Comparison of ENCODE assay signal across 2 cellular contexts in the genomic region with DNA sequence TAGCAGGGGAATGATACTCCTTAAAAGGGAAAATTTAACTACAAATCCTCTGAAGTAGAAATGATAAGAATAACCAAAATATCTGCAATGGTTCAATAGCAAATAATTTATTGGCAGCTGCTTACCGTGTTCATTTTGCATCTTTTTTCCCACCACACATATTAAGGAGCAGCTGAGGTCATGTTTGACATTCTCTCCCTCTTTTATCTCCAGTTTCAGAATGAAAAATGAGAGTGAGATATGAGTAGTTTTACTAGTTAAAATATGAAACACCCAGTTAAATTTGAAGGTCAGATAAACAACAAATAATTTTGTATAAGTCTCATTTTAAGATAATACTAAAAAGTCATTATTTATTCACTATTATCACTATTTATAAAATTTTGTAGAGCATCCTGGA.
TF ChIP-seq lines count a peak whose summit lies in the region.

No MANE protein-coding gene starts in this region.

TF ChIP-seq in SK-N-SH, 30 proteins besides CTCF, POLR2A, EP300 and RAD21 (continued from another document):
- TF ChIP-seq IRF3 (IDR thresholded peaks at IDR 0.05; ENCODE audit: low read depth, low read length) (no peak), FOXM1 (IDR thresholded peaks at IDR 0.05; ENCODE audit: low read depth) (no peak), GABPA (IDR thresholded peaks at IDR 0.05; ENCODE audit: low read depth) (no peak), JUND (IDR thresholded peaks at IDR 0.05) (no peak), NRF1 (IDR thresholded peaks at IDR 0.05; ENCODE audit: low read depth, low read length) (no peak), USF2 (IDR thresholded peaks at IDR 0.05; ENCODE audit: borderline replicate concordance, low read depth, low read length) (no peak)

TF ChIP-seq in SK-N-SH treated with all-trans-retinoic acid at 6 μM for 48 hours, 23 proteins besides CTCF, POLR2A, EP300 and RAD21 (continued from another document):
- TF ChIP-seq, protein P1, sequence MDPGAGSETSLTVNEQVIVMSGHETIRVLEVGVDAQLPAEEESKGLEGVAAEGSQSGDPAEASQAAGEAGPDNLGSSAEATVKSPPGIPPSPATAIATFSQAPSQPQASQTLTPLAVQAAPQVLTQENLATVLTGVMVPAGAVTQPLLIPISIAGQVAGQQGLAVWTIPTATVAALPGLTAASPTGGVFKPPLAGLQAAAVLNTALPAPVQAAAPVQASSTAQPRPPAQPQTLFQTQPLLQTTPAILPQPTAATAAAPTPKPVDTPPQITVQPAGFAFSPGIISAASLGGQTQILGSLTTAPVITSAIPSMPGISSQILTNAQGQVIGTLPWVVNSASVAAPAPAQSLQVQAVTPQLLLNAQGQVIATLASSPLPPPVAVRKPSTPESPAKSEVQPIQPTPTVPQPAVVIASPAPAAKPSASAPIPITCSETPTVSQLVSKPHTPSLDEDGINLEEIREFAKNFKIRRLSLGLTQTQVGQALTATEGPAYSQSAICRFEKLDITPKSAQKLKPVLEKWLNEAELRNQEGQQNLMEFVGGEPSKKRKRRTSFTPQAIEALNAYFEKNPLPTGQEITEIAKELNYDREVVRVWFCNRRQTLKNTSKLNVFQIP (CRISPR knock-in tag; IDR thresholded peaks at IDR 0.05; ENCODE audit: borderline replicate concordance, low read depth), result no peak
- TF ChIP-seq ZFP30 (CRISPR knock-in tag; IDR thresholded peaks at IDR 0.05), result no peak
- TF ChIP-seq, protein P2, sequence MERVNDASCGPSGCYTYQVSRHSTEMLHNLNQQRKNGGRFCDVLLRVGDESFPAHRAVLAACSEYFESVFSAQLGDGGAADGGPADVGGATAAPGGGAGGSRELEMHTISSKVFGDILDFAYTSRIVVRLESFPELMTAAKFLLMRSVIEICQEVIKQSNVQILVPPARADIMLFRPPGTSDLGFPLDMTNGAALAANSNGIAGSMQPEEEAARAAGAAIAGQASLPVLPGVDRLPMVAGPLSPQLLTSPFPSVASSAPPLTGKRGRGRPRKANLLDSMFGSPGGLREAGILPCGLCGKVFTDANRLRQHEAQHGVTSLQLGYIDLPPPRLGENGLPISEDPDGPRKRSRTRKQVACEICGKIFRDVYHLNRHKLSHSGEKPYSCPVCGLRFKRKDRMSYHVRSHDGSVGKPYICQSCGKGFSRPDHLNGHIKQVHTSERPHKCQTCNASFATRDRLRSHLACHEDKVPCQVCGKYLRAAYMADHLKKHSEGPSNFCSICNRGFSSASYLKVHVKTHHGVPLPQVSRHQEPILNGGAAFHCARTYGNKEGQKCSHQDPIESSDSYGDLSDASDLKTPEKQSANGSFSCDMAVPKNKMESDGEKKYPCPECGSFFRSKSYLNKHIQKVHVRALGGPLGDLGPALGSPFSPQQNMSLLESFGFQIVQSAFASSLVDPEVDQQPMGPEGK (CRISPR knock-in tag; IDR thresholded peaks at IDR 0.05; ENCODE audit: borderline replicate concordance), result no peak
